9 cellular contexts compared by ENCODE assay signal in the genomic region with DNA sequence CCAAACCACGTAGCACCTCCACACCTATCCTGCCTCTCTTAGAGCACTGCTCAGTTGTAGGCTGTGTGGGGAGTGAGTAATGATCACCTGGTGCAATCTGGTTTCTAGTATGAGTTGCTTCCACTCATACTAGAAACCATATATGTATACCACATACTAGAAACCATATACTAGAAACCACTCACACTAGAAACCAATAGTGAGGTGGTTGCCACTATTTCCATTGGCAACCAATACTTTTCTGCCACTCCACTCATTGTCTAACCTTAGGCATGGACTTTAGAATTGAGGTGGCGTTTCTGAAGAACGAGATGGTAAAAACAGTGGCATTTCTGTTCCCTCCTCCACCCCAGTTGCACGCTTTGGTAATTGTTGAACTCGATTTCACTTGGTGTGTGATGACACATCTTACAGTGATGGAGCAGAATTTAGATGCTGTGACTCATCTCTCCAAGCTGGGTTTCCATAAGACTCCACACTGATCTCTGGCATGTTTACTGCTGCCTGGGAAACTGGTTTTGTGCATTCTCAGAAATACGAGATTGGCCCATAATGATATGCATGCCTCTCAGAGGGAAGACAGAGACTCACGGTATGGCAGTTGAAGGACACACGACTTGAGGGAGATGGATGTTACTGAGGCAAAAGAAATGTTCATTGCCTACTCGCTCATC.
DNase-seq lines count a peak whose midpoint lies in the region; ATAC-seq, FAIRE-seq and TF ChIP-seq lines count a peak whose summit lies in the region.
"Had no signal": no experiment of that assay in that cellular context is flagged by ENCODE, and none has a peak within 500 bp of the region (broad histone marks: within the 10 kb centered on the region; RNA-seq: fewer than 3 reads in every experiment).

No MANE protein-coding gene starts in this region.

- no peak overlapping the region for H3K27ac Mint-ChIP-seq in activated T-helper 1 cell treated with anti-CD3 and anti-CD28 coated beads, Interleukin-12 subunit alpha, Interleukin-12 subunit beta, Interleukin-2, Interleukin-4 antibody, amounts not matched to agents 30 ng/mL and 10 ng/mL and 1 ng/mL, durations not matched to agents 14 hours and 24 hours and 36 hours

- FAIRE-seq in D721Med (lab: Jason Lieb, UNC) = no peak

- H3K4me1 Mint-ChIP-seq in activated T-helper 1 cell treated with anti-CD3 and anti-CD28 coated beads, Interleukin-12 subunit alpha, Interleukin-12 subunit beta, Interleukin-2, Interleukin-4 antibody, amounts not matched to agents 30 ng/mL and 10 ng/mL and 1 ng/mL, durations not matched to agents 14 hours and 24 hours and 36 hours (ENCODE audit: low read depth) = no peaks in the 10 kb centered on the region

- no peaks in the 10 kb centered on the region for H3K27me3 Mint-ChIP-seq in activated T-helper 1 cell treated with anti-CD3 and anti-CD28 coated beads, Interleukin-12 subunit alpha, Interleukin-12 subunit beta, Interleukin-2, Interleukin-4 antibody, amounts not matched to agents 30 ng/mL and 10 ng/mL and 1 ng/mL, durations not matched to agents 14 hours and 24 hours and 36 hours (ENCODE audit: insufficient read depth)

- no peaks in the 10 kb centered on the region for H3K36me3 Mint-ChIP-seq in activated T-helper 1 cell treated with anti-CD3 and anti-CD28 coated beads, Interleukin-12 subunit alpha, Interleukin-12 subunit beta, Interleukin-2, Interleukin-4 antibody, amounts not matched to agents 30 ng/mL and 10 ng/mL and 1 ng/mL, durations not matched to agents 14 hours and 24 hours and 36 hours (ENCODE audit: low read depth)

- no peak overlapping the region for H3K4me3 Mint-ChIP-seq in activated T-helper 1 cell treated with anti-CD3 and anti-CD28 coated beads, Interleukin-12 subunit alpha, Interleukin-12 subunit beta, Interleukin-2, Interleukin-4 antibody, amounts not matched to agents 30 ng/mL and 10 ng/mL and 1 ng/mL, durations not matched to agents 14 hours and 24 hours and 36 hours

- DNase-seq in HS-5 (ENCODE audit: low read depth) = peak; percentile 92
- DNase-seq in D721Med (ENCODE audit: insufficient read length, low spot score) = no peak
- DNase-seq in SK-N-DZ (ENCODE audit: low spot score) = no peak
- DNase-seq in NCI-H524 treated with DMSO at 0.1 percent for 48 hours (lab: John Stamatoyannopoulos, UW) = no peak
- no peak for DNase-seq in activated T-helper 1 cell treated with anti-CD3 and anti-CD28 coated beads, Interleukin-12 subunit alpha, Interleukin-12 subunit beta, Interleukin-2, Interleukin-4 antibody, amounts not matched to agents 30 ng/mL and 10 ng/mL and 1 ng/mL, durations not matched to agents 14 hours and 24 hours and 36 hours (ENCODE audit: low spot score)

- TF ChIP-seq CTCF in D721Med (IDR thresholded peaks at IDR 0.05; ENCODE audit: insufficient read depth, missing control alignments) = no peak

- H3K9me3 Mint-ChIP-seq in activated T-helper 1 cell treated with anti-CD3 and anti-CD28 coated beads, Interleukin-12 subunit alpha, Interleukin-12 subunit beta, Interleukin-2, Interleukin-4 antibody, amounts not matched to agents 30 ng/mL and 10 ng/mL and 1 ng/mL, durations not matched to agents 14 hours and 24 hours and 36 hours = no peaks in the 10 kb centered on the region

- ATAC-seq in GM18502 (IDR thresholded peaks at IDR 0.05; ENCODE audit: poor library complexity, unreplicated experiment) (peak; percentile 96), GM21619 (IDR thresholded peaks at IDR 0.05; ENCODE audit: unreplicated experiment) (peak; percentile 95), esophagus mucosa (peak; percentile 57)
- ATAC-seq: Panc1 had no signal

- intact Hi-C loops in activated T-helper 1 cell treated with anti-CD3 and anti-CD28 coated beads, Interleukin-12 subunit alpha, Interleukin-12 subunit beta, Interleukin-2, Interleukin-4 antibody, amounts not matched to agents 30 ng/mL and 10 ng/mL and 1 ng/mL, durations not matched to agents 14 hours and 24 hours and 36 hours (cut with micrococcal nuclease) = no loop called here
